ENCODE assay signal across 23 cellular contexts in the genomic region with DNA sequence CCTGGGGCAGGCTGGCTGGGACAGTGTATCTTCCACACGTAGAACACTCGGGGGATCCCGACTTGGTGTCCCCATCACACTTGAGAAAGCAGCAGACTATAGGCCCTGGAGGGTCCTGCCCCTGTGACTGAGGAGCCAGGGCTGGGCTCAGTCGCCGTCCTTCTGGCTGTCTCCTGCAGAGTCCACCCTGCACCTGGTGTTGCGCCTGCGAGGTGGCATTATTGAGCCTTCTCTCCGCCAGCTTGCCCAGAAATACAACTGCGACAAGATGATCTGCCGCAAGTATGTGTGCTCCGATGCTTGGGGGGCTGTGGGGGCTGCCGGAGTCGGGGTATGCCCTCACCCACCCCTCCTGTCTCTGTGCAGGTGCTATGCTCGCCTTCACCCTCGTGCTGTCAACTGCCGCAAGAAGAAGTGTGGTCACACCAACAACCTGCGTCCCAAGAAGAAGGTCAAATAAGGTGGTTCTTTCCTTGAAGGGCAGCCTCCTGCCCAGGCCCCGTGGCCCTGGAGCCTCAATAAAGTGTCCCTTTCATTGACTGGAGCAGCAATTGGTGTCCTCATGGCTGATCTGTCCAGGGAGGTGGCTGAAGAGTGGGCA. TPM values are rescaled to one million over a fixed set of nuclear protein-coding genes. Genes with fewer than 3 reads are reported as not detected.
A peak's percentile ranks its signal among the peaks of the same experiment; 100 is the strongest.
DNase-seq lines count a peak whose midpoint lies in the region; ATAC-seq lines count a peak whose summit lies in the region.
"Had no signal": no experiment of that assay in that cellular context is flagged by ENCODE, and none has a peak within 500 bp of the region (broad histone marks: within the 10 kb centered on the region; RNA-seq: fewer than 3 reads in every experiment).

No MANE protein-coding gene starts in this region.

- no peak overlapping the region for H2BK15ac ChIP-seq in neuronal stem cell (ENCODE audit: low read length)

- ATAC-seq in activated T-cell treated with anti-CD3 and anti-CD28 coated beads, Interleukin-2, amount 50 U/mL, for 4 hours, result no peak
- no peak for ATAC-seq in sciatic nerve
- ATAC-seq: HCT116; left lung; mucosa of descending colon; stimulated activated naive B cell treated with anti-CD40 and anti-IgM and Interleukin-4, amounts not matched to agents 10 μg/mL and 1 μg/mL and 100 μg/mL, for 72 hours had no signal

- no peak for DNase-seq in activated T-cell treated with anti-CD3 and anti-CD28 coated beads, Interleukin-2, amount 50 U/mL, for 4 hours
- DNase-seq in activated T-cell treated with anti-CD3 and anti-CD28 coated beads, Interleukin-2, amount 50 U/mL, for 1 hour, result no peak
- DNase-seq in neuronal stem cell (ENCODE audit: low spot score) (no peak), sciatic nerve (ENCODE audit: low spot score) (no peak), MG63 (no peak)
- DNase-seq: ACHN; activated CD4-positive, alpha-beta T cell treated with anti-CD3 and anti-CD28 coated beads, Interleukin-2, amount 50 U/mL, for 48 hours; aorta; CD4-positive, CD25-positive, alpha-beta regulatory T cell; cerebellar nuclear complex; DMS53; effector CD4-positive, alpha-beta T cell; NCI-H2029; stimulated activated CD4-positive, alpha-beta T cell treated with anti-CD3 and anti-CD28 coated beads, Interleukin-15, amount 100 ng/mL, for 24 hours; stimulated activated naive B cell treated with anti-CD40 and anti-IgM and Interleukin-4, amounts not matched to agents 10 μg/mL and 1 μg/mL and 100 μg/mL, for 72 hours; transverse colon had no signal

- H2BK12ac ChIP-seq in neuronal stem cell (ENCODE audit: low read length), result no peak overlapping the region

- WGBS in neuronal stem cell (ENCODE audit: extremely low coverage in 2 of 2, insufficient read length in 2 of 2, insufficient replicate concordance in 1 of 2), 2 donors, result no CpG with 5 or more reads among the region's 18 CpGs

- no peaks in the 10 kb centered on the region for H3K9me3 Mint-ChIP-seq in activated T-cell treated with anti-CD3 and anti-CD28 coated beads, Interleukin-2, amount 50 U/mL, for 4 hours
- no peaks in the 10 kb centered on the region for H3K9me3 Mint-ChIP-seq in activated naive CD8-positive, alpha-beta T cell (ENCODE audit: low read depth)
- H3K9me3 Mint-ChIP-seq: stimulated activated naive B cell treated with anti-CD40 and anti-IgM and Interleukin-4, amounts not matched to agents 10 μg/mL and 1 μg/mL and 100 μg/mL, for 72 hours had no signal

- no peak overlapping the region for H2BK5ac ChIP-seq in neuronal stem cell (ENCODE audit: low read length)

- intact Hi-C loops in sciatic nerve (cut with DNase I), result no loop called here

- H3K4me1 Mint-ChIP-seq in activated T-cell treated with anti-CD3 and anti-CD28 coated beads, Interleukin-2, amount 50 U/mL, for 4 hours (ENCODE audit: low read depth), result peaks cover 25% of the 10 kb centered on the region
- peaks cover 23% of the 10 kb centered on the region for H3K4me1 Mint-ChIP-seq in activated naive CD8-positive, alpha-beta T cell (ENCODE audit: low read depth)

- no peak overlapping the region for H3K27ac ChIP-seq in neuronal stem cell (replicated peaks; ENCODE audit: low read length)
- H3K27ac ChIP-seq: esophagus muscularis mucosa, HL-60, left lung, right atrium auricular region, transverse colon had no signal

- no peak overlapping the region for H3K9ac ChIP-seq in neuronal stem cell (ENCODE audit: low read depth, low read length, poor library complexity)

- H3K4me3 ChIP-seq in neuronal stem cell (ENCODE audit: low read length in 2 of 2) (peak overlapping the region in 1 of 2 donors; percentile 29), MG63 (no peak overlapping the region)
- H3K4me3 ChIP-seq: esophagus muscularis mucosa, left lung, mucosa of descending colon, right atrium auricular region, transverse colon had no signal

- H3K27me3 Mint-ChIP-seq in activated T-cell treated with anti-CD3 and anti-CD28 coated beads, Interleukin-2, amount 50 U/mL, for 4 hours (ENCODE audit: low read depth), result no peaks in the 10 kb centered on the region
- no peaks in the 10 kb centered on the region for H3K27me3 Mint-ChIP-seq in activated naive CD8-positive, alpha-beta T cell
- H3K27me3 Mint-ChIP-seq: stimulated activated naive B cell treated with anti-CD40 and anti-IgM and Interleukin-4, amounts not matched to agents 10 μg/mL and 1 μg/mL and 100 μg/mL, for 72 hours had no signal

- H2BK120ac ChIP-seq in neuronal stem cell (ENCODE audit: low read depth, low read length), result no peak overlapping the region

- no peak overlapping the region for H3K4ac ChIP-seq in neuronal stem cell (ENCODE audit: low read length)

- H3K14ac ChIP-seq in neuronal stem cell (ENCODE audit: low read length), result no peak overlapping the region

- no peak overlapping the region for H4K91ac ChIP-seq in neuronal stem cell (ENCODE audit: low read depth, low read length, poor library complexity)

- H3K23ac ChIP-seq in neuronal stem cell (ENCODE audit: low read depth, low read length, poor library complexity), result peak overlapping the region; percentile 65

- H3K36me3 ChIP-seq in neuronal stem cell (replicated peaks in 1 of 2; ENCODE audit: control insufficient read depth in 2 of 2, insufficient read depth in 2 of 2, low read length in 2 of 2) (peaks cover 29 to 58% of the 10 kb centered on the region in 2 donors), MG63 (peaks cover 63% of the 10 kb centered on the region)

- H3K36me3 Mint-ChIP-seq in activated T-cell treated with anti-CD3 and anti-CD28 coated beads, Interleukin-2, amount 50 U/mL, for 4 hours (ENCODE audit: insufficient read depth), result peaks cover 36% of the 10 kb centered on the region
- peaks cover 6% of the 10 kb centered on the region for H3K36me3 Mint-ChIP-seq in activated naive CD8-positive, alpha-beta T cell

- H3K4me1 ChIP-seq in neuronal stem cell (ENCODE audit: control insufficient read depth in 2 of 2, insufficient read depth in 1 of 2, low read depth in 1 of 2, low read length in 2 of 2), result peaks cover 10 to 13% of the 10 kb centered on the region in 2 donors

- no peak overlapping the region for H4K8ac ChIP-seq in neuronal stem cell (ENCODE audit: low read depth, low read length)

- H3K9me3 ChIP-seq in neuronal stem cell (replicated peaks in 1 of 2; ENCODE audit: control insufficient read depth in 2 of 2, insufficient read depth in 1 of 2, low read depth in 1 of 2, low read length in 2 of 2) (no peaks in the 10 kb centered on the region), MG63 (no peaks in the 10 kb centered on the region)
- H3K9me3 ChIP-seq: esophagus muscularis mucosa, left lung, mucosa of descending colon, right atrium auricular region, transverse colon had no signal

- peak overlapping the region; percentile 6 for H3K4me3 Mint-ChIP-seq in activated T-cell treated with anti-CD3 and anti-CD28 coated beads, Interleukin-2, amount 50 U/mL, for 4 hours
- peak overlapping the region; percentile 53 for H3K4me3 Mint-ChIP-seq in activated naive CD8-positive, alpha-beta T cell

- no peak overlapping the region for H3K4me2 ChIP-seq in neuronal stem cell (ENCODE audit: insufficient read depth, low read length, poor library complexity, severe bottlenecking)

- peaks cover 13% of the 10 kb centered on the region for H3K79me1 ChIP-seq in neuronal stem cell (ENCODE audit: low read depth, low read length)

- H3K27me3 ChIP-seq in neuronal stem cell (ENCODE audit: control insufficient read depth in 3 of 3, insufficient read depth in 3 of 3, low read depth in 1 of 3, low read length in 3 of 3), result no peaks in the 10 kb centered on the region
- H3K27me3 ChIP-seq in MG63, result no peaks in the 10 kb centered on the region
- H3K27me3 ChIP-seq: esophagus muscularis mucosa, left lung, right atrium auricular region, transverse colon had no signal

- H3K27ac Mint-ChIP-seq in activated naive CD8-positive, alpha-beta T cell, result peak overlapping the region; percentile 75
- H3K27ac Mint-ChIP-seq: stimulated activated naive B cell treated with anti-CD40 and anti-IgM and Interleukin-4, amounts not matched to agents 10 μg/mL and 1 μg/mL and 100 μg/mL, for 72 hours had no signal

- no peak overlapping the region for H2AFZ ChIP-seq in neuronal stem cell (ENCODE audit: low read length)

- H3K18ac ChIP-seq in neuronal stem cell (ENCODE audit: low read length), result no peak overlapping the region

- no peak overlapping the region for H2AK5ac ChIP-seq in neuronal stem cell (ENCODE audit: low read depth, low read length)

RNA-seq across cellular contexts. Expression of gene UBA52, which starts 3.1 kb away (rescaled TPM):
- 1,000 to 10,000 TPM; 1,928 to 2,027 (median 1,945) TPM for total RNA-seq in activated T-cell treated with anti-CD3 and anti-CD28 coated beads, Interleukin-2, amount 50 U/mL, for 4 hours
- polyA plus RNA-seq in neuronal stem cell (2013, experiment 1 of 2), result 1,321 TPM
- 1,289 TPM for polyA plus RNA-seq in neuronal stem cell (2013, experiment 2 of 2)
- total RNA-seq in sciatic nerve, result 779 TPM
- total RNA-seq in MG63 (2014; rRNA removed; shearing (Covaris generic); ENCODE audit: low replicate concordance), result 457 and 1,435 TPM in 2 replicates

RNA-seq across cellular contexts. Expression of gene REX1BD, which starts 13.8 kb away (rescaled TPM):
- total RNA-seq in activated T-cell treated with anti-CD3 and anti-CD28 coated beads, Interleukin-2, amount 50 U/mL, for 4 hours, result 100 to 1,000 TPM in 2 of 3 donors, 10 to 100 TPM in 1; 99.7 to 139 (median 119) TPM
- polyA plus RNA-seq in neuronal stem cell (2013, experiment 1 of 2), result 85.7 TPM
- polyA plus RNA-seq in neuronal stem cell (2013, experiment 2 of 2), result 81.2 TPM
- total RNA-seq in sciatic nerve, result 58.1 TPM
- 127 and 179 TPM in 2 replicates for total RNA-seq in MG63 (2014; rRNA removed; shearing (Covaris generic); ENCODE audit: low replicate concordance)

RNA-seq across cellular contexts. Expression of gene KXD1, which starts 17.1 kb away (rescaled TPM):
- 100 to 1,000 TPM; 112 to 129 (median 126) TPM for total RNA-seq in activated T-cell treated with anti-CD3 and anti-CD28 coated beads, Interleukin-2, amount 50 U/mL, for 4 hours
- 150 TPM for polyA plus RNA-seq in neuronal stem cell (2013, experiment 1 of 2)
- 148 TPM for polyA plus RNA-seq in neuronal stem cell (2013, experiment 2 of 2)
- total RNA-seq in sciatic nerve, result 97.2 TPM
- total RNA-seq in MG63 (2014; rRNA removed; shearing (Covaris generic); ENCODE audit: low replicate concordance), result 140 and 145 TPM in 2 replicates

RNA-seq across cellular contexts. Expression of gene FKBP8, which starts 31.4 kb away (rescaled TPM):
- 100 to 1,000 TPM; 155 to 163 (median 155) TPM for total RNA-seq in activated T-cell treated with anti-CD3 and anti-CD28 coated beads, Interleukin-2, amount 50 U/mL, for 4 hours
- polyA plus RNA-seq in neuronal stem cell (2013, experiment 1 of 2), result 215 TPM
- polyA plus RNA-seq in neuronal stem cell (2013, experiment 2 of 2), result 207 TPM
- total RNA-seq in sciatic nerve, result 296 TPM
- 291 and 381 TPM in 2 replicates for total RNA-seq in MG63 (2014; rRNA removed; shearing (Covaris generic); ENCODE audit: low replicate concordance)

RNA-seq across cellular contexts. Expression of gene CRLF1, which starts 31.8 kb away (rescaled TPM):
- total RNA-seq in activated T-cell treated with anti-CD3 and anti-CD28 coated beads, Interleukin-2, amount 50 U/mL, for 4 hours, result under 1 TPM in 2 of 3 donors, not detected in 1; 0.32 to 0.76 TPM
- 0.24 TPM for polyA plus RNA-seq in neuronal stem cell (2013, experiment 1 of 2)
- 0.33 TPM for polyA plus RNA-seq in neuronal stem cell (2013, experiment 2 of 2)
- 4.5 TPM for total RNA-seq in sciatic nerve
- 6.6 and 16.9 TPM in 2 replicates for total RNA-seq in MG63 (2014; rRNA removed; shearing (Covaris generic); ENCODE audit: low replicate concordance)
- total RNA-seq: CD4-positive, CD25-positive, alpha-beta regulatory T cell had no signal
